Comparison of ENCODE assay signal across 8 cellular contexts in genomic region chr6:17703256-17703694, GRCh38. TPM values are rescaled to one million over a fixed set of nuclear protein-coding genes. Genes with fewer than 3 reads are reported as not detected.
DNase-seq lines count a peak whose midpoint lies in the region; ATAC-seq and TF ChIP-seq lines count a peak whose summit lies in the region.

No MANE protein-coding gene starts in this region.

- no TSS peak for BruUV-seq in PC-3 (replicated peaks; lab: Mats Ljungman, UMichigan)

- no peaks in the 10 kb centered on the region for H3K9me2 ChIP-seq in PC-3 (replicated peaks; ENCODE audit: low read length)

- no peak overlapping the region for H3K14ac ChIP-seq in trophoblast cell (ENCODE audit: low read length)

- peak overlapping the region; percentile 92 for H3K4me2 ChIP-seq in PC-3 (ENCODE audit: low read length)
- peak overlapping the region; percentile 37 for H3K4me2 ChIP-seq in trophoblast cell (ENCODE audit: low read length)

- no CpG with 5 or more reads among the region's 1 CpG for WGBS in trophoblast cell (ENCODE audit: extremely low coverage, insufficient coverage, insufficient read length)

- no peak for TF ChIP-seq CTCF in PC-3 (conservative IDR thresholded peaks at IDR 0.05; ENCODE audit: low read depth, low read length)
- TF ChIP-seq CTCF in GM13976 (IDR thresholded peaks at IDR 0.05; ENCODE audit: borderline replicate concordance, control extremely low read depth, extremely low read depth, insufficient read depth, missing control alignments): no peak

- peaks cover 53% of the 10 kb centered on the region for H4K20me1 ChIP-seq in PC-3 (ENCODE audit: low read length)

- no peak overlapping the region for H2AK5ac ChIP-seq in trophoblast cell (ENCODE audit: low read length)

- H3K4me1 Mint-ChIP-seq in activated T-cell treated with anti-CD3 and anti-CD28 coated beads, Interleukin-2, amount 50 U/mL, for 4 hours (ENCODE audit: low read depth): peaks cover 50% of the 10 kb centered on the region

- H4K8ac ChIP-seq in trophoblast cell (ENCODE audit: low read depth, low read length): no peak overlapping the region

- H3K27me3 ChIP-seq in PC-3 (ENCODE audit: low read length) (no peaks in the 10 kb centered on the region), trophoblast cell (ENCODE audit: insufficient read depth, low read length) (no peaks in the 10 kb centered on the region)

- peaks cover 5% of the 10 kb centered on the region for H3K36me3 Mint-ChIP-seq in activated T-cell treated with anti-CD3 and anti-CD28 coated beads, Interleukin-2, amount 50 U/mL, for 4 hours (ENCODE audit: insufficient read depth)

- no peak overlapping the region for H2BK5ac ChIP-seq in trophoblast cell (ENCODE audit: low read depth, low read length, poor library complexity)

- no peak overlapping the region for H2BK120ac ChIP-seq in trophoblast cell (ENCODE audit: insufficient read depth, low read length, poor library complexity)

- no peak overlapping the region for H3K23ac ChIP-seq in trophoblast cell (ENCODE audit: low read length)

- H3K9me3 Mint-ChIP-seq in activated T-cell treated with anti-CD3 and anti-CD28 coated beads, Interleukin-2, amount 50 U/mL, for 4 hours: no peaks in the 10 kb centered on the region

- H3K36me3 ChIP-seq in PC-3 (ENCODE audit: low read depth, low read length): no peaks in the 10 kb centered on the region; the same call in 1 of the 2 replicates
- peaks cover 0 to 2% of the 10 kb centered on the region in 2 experiments for H3K36me3 ChIP-seq in trophoblast cell (ENCODE audit: control insufficient read depth in 1 of 2, insufficient read depth in 2 of 2, low read length in 2 of 2)

- H3K79me2 ChIP-seq in PC-3 (ENCODE audit: low read length) (peaks cover 84% of the 10 kb centered on the region), trophoblast cell (ENCODE audit: control insufficient read depth, insufficient read depth, low read length, poor library complexity) (peaks cover 33% of the 10 kb centered on the region)

- H2BK12ac ChIP-seq in trophoblast cell (ENCODE audit: low read length): no peak overlapping the region

- H4K12ac ChIP-seq in trophoblast cell (ENCODE audit: low read depth, low read length): no peak overlapping the region

- CTCF ChIA-PET in PC-3 (lab: Charles Lee): interaction anchor here (0.5 to 1.0 kb wide), 3 partner anchors 55 to 503 kb away, joined by 3 to 4 read pairs (median 4); no protein-coding TSS in a partner anchor

- H3K9me3 ChIP-seq in PC-3 (ENCODE audit: low read length) (no peaks in the 10 kb centered on the region), trophoblast cell (ENCODE audit: insufficient read depth, low read depth, low read length) (no peaks in the 10 kb centered on the region)

- peak overlapping the region; percentile 93 for H3K4me3 Mint-ChIP-seq in activated T-cell treated with anti-CD3 and anti-CD28 coated beads, Interleukin-2, amount 50 U/mL, for 4 hours

- no peaks in the 10 kb centered on the region for H3F3A ChIP-seq in PC-3 (ENCODE audit: low read length, unreplicated experiment)

- H3K4me1 ChIP-seq in PC-3 (ENCODE audit: insufficient read depth, low read length) (peaks cover 22% of the 10 kb centered on the region), trophoblast cell (ENCODE audit: control insufficient read depth in 1 of 2, insufficient read depth in 2 of 2, low read length in 2 of 2) (peaks cover 2 to 11% of the 10 kb centered on the region in 2 experiments)

- in situ Hi-C loops in GM13976 (cut with MboI; ENCODE audit: low sequenced_read_pairs, unreplicated experiment): no loop called here

- peak overlapping the region; percentile 88 for H3K4me3 ChIP-seq in PC-3 (ENCODE audit: low read length)
- H3K4me3 ChIP-seq in trophoblast cell (ENCODE audit: low read depth, low read length): no peak overlapping the region

- no peak overlapping the region for H4K91ac ChIP-seq in trophoblast cell (ENCODE audit: low read depth, low read length)

- ATAC-seq in activated T-cell treated with anti-CD3 and anti-CD28 coated beads, Interleukin-2, amount 50 U/mL, for 4 hours: no peak
- ATAC-seq in PC-3: 0 out of 2 replicates have a peak, but pooled peaks have one; percentile 7
- ATAC-seq in HG03039 (IDR thresholded peaks at IDR 0.05; ENCODE audit: unreplicated experiment): no peak

- H3K79me1 ChIP-seq in trophoblast cell (ENCODE audit: low read length): peaks cover 13% of the 10 kb centered on the region

- peak overlapping the region; percentile 47 for H3K4ac ChIP-seq in trophoblast cell (ENCODE audit: low read depth, low read length)

- H3K27me3 Mint-ChIP-seq in activated T-cell treated with anti-CD3 and anti-CD28 coated beads, Interleukin-2, amount 50 U/mL, for 4 hours (ENCODE audit: low read depth): no peaks in the 10 kb centered on the region

- DNase-seq in activated T-cell treated with anti-CD3 and anti-CD28 coated beads, Interleukin-2, amount 50 U/mL, for 4 hours: no peak
- no peak for DNase-seq in activated T-cell treated with anti-CD3 and anti-CD28 coated beads, Interleukin-2, amount 50 U/mL, for 1 hour
- peak; percentile 80 for DNase-seq in PC-3
- DNase-seq in dermis microvascular lymphatic vessel endothelial cell (ENCODE audit: low read depth in 2 of 2): peak; percentile 40 to 85
- peak in 1 of 2 donors; percentile 57 for DNase-seq in trophoblast cell
- DNase-seq in GM13976 (ENCODE audit: low spot score): no peak
- no peak for DNase-seq in DMS114 treated with DMSO at 0.1 percent for 48 hours (lab: John Stamatoyannopoulos, UW; ENCODE audit: unreplicated experiment)

- intact Hi-C loops in PC-3 (cut with micrococcal nuclease): loop anchor here (10.0 kb wide), 1 partner anchor 102 kb away; no protein-coding TSS in a partner anchor

- no peak overlapping the region for H2AFZ ChIP-seq in PC-3 (ENCODE audit: low read length)
- H2AFZ ChIP-seq in trophoblast cell (ENCODE audit: insufficient read depth, low read length, poor library complexity): no peak overlapping the region

- H3K27ac ChIP-seq in PC-3 (ENCODE audit: low read length): peak overlapping the region; percentile 50
- H3K27ac ChIP-seq in trophoblast cell (ENCODE audit: low read depth, low read length): peak overlapping the region; percentile 77

- POLR2A ChIA-PET in PC-3 (lab: Charles Lee; ENCODE audit: unreplicated experiment): no interaction called here

- H3K9ac ChIP-seq in PC-3 (ENCODE audit: low read length) (peak overlapping the region; percentile 99), trophoblast cell (ENCODE audit: low read length) (no peak overlapping the region)

- H3K18ac ChIP-seq in trophoblast cell (ENCODE audit: low read length): no peak overlapping the region

RNA-seq across cellular contexts. Expression of gene NUP153, which starts 3.5 kb away (rescaled TPM):
- 100 to 1,000 TPM; 105 to 108 (median 106) TPM for total RNA-seq in activated T-cell treated with anti-CD3 and anti-CD28 coated beads, Interleukin-2, amount 50 U/mL, for 4 hours
- total RNA-seq in PC-3 (2014; rRNA removed) (48.3 and 48.5 TPM in 2 replicates), dermis microvascular lymphatic vessel endothelial cell (20.3 and 25.3 TPM in 2 replicates)
- polyA plus RNA-seq in trophoblast cell (2013): 45.7 and 47.3 TPM in 2 replicates

Comparison
In these comparisons a context has a peak if more than half of its experiments do, and no peak if none do; other contexts are left out.
1. DNase-seq: peak in PC-3 (single experiment) and dermis microvascular lymphatic vessel endothelial cell (2 of 2); none in activated T-cell treated with anti-CD3 and anti-CD28 coated beads, Interleukin-2, amount 50 U/mL, for 4 hours (single experiment), activated T-cell treated with anti-CD3 and anti-CD28 coated beads, Interleukin-2, amount 50 U/mL, for 1 hour (single experiment), GM13976 (single experiment) and DMS114 treated with DMSO at 0.1 percent for 48 hours (single experiment).